In the genomic region with DNA sequence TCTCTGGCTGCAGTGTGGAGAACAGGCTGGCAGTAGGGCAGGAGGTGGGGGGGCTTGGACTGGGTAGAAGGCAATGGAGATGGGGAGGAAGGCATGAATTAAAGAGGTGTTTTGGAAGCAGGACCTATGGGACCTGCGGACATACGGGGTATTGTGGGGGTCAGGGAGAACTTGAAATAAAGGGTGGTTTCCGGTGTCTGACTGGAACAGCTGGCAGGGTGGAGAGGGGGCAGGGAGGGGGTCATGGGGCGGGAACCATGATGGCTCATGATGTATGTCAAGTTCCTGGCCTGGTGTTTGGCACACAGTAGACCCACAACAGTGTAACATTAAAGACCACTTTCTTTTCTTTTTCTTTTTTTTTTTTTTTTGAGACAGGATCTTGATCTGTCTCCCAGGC, we compare ENCODE assay signal across 16 cellular contexts. TPM values are rescaled to one million over a fixed set of nuclear protein-coding genes. Genes with fewer than 3 reads are reported as not detected.
DNase-seq lines count a peak whose midpoint lies in the region; ATAC-seq and TF ChIP-seq lines count a peak whose summit lies in the region.
"Had no signal": no experiment of that assay in that cellular context is flagged by ENCODE, and none has a peak within 500 bp of the region (broad histone marks: within the 10 kb centered on the region; RNA-seq: fewer than 3 reads in every experiment).

No MANE protein-coding gene starts in this region.

- no peaks in the 10 kb centered on the region for H3K27me3 ChIP-seq in BLaER1 treated with 17β-estradiol and CSF1 and Interleukin-3, amounts not matched to agents 10 nM and 100 nM
- no peaks in the 10 kb centered on the region for H3K27me3 ChIP-seq in right lobe of liver
- H3K27me3 ChIP-seq: BE2C had no signal

- H3K9ac ChIP-seq in BLaER1 treated with 17β-estradiol and CSF1 and Interleukin-3, amounts not matched to agents 10 nM and 100 nM = no peak overlapping the region
- H3K9ac ChIP-seq: GM23248 had no signal

- H3K4me1 Mint-ChIP-seq in WTC11 = peaks cover 67% of the 10 kb centered on the region
- peaks cover 23% of the 10 kb centered on the region for H3K4me1 Mint-ChIP-seq in activated T-cell treated with anti-CD3 and anti-CD28 coated beads, Interleukin-2, amount 50 U/mL, for 72 hours (ENCODE audit: low read depth)

- no peaks in the 10 kb centered on the region for H3K9me3 ChIP-seq in BLaER1 treated with 17β-estradiol and CSF1 and Interleukin-3, amounts not matched to agents 10 nM and 100 nM (replicated peaks in 1 of 11)
- no peaks in the 10 kb centered on the region for H3K9me3 ChIP-seq in right lobe of liver
- H3K9me3 ChIP-seq: BE2C had no signal

- H3K36me3 ChIP-seq in BLaER1 treated with 17β-estradiol and CSF1 and Interleukin-3, amounts not matched to agents 10 nM and 100 nM = no peaks in the 10 kb centered on the region; a peak in 1 of 22 replicates
- no peaks in the 10 kb centered on the region for H3K36me3 ChIP-seq in right lobe of liver
- H3K36me3 ChIP-seq: BE2C had no signal

- H3K4me3 ChIP-seq in BLaER1 treated with 17β-estradiol and CSF1 and Interleukin-3, amounts not matched to agents 10 nM and 100 nM = no peak overlapping the region
- H3K4me3 ChIP-seq in right lobe of liver = no peak overlapping the region
- H3K4me3 ChIP-seq: GM12878, GM23248 had no signal

- intact Hi-C loops in right lobe of liver (cut with DNase I) = no loop called here
- intact Hi-C loops in posterior vena cava (cut with DNase I) = no loop called here

- peaks cover 14 to 33% (median 26%) of the 10 kb centered on the region in 10 experiments for H3K4me1 ChIP-seq in BLaER1 treated with 17β-estradiol and CSF1 and Interleukin-3, amounts not matched to agents 10 nM and 100 nM
- peaks cover 0 to 76% (median 27%) of the 10 kb centered on the region in 4 donors for H3K4me1 ChIP-seq in right lobe of liver
- H3K4me1 ChIP-seq: BE2C had no signal

- H3K27ac ChIP-seq in BLaER1 treated with 17β-estradiol and CSF1 and Interleukin-3, amounts not matched to agents 10 nM and 100 nM = no peak overlapping the region
- peak overlapping the region in 2 of 3 donors; percentile 84 to 90 for H3K27ac ChIP-seq in right lobe of liver
- H3K27ac ChIP-seq: GM23248, HL-60 had no signal

- no peak for TF ChIP-seq POLR2A in right lobe of liver (IDR thresholded peaks at IDR 0.05)

- H3K4me3 Mint-ChIP-seq in WTC11 = no peak overlapping the region
- no peak overlapping the region for H3K4me3 Mint-ChIP-seq in activated T-cell treated with anti-CD3 and anti-CD28 coated beads, Interleukin-2, amount 50 U/mL, for 72 hours
- H3K4me3 Mint-ChIP-seq: CD8-positive, alpha-beta memory T cell had no signal

- POLR2A ChIA-PET in WTC11 (lab: Charles Lee) = no interaction called here

- WGBS in right lobe of liver (ENCODE audit: insufficient coverage, low coverage, low lambda C conversion rate, missing lambda C conversion rate) = 81% methylated on average over 4 of the region's 4 CpGs

- H3K4me2 ChIP-seq in BLaER1 treated with 17β-estradiol and CSF1 and Interleukin-3, amounts not matched to agents 10 nM and 100 nM = peak overlapping the region in 6 of 11 experiments; percentile 24 to 49 (median 28); a peak in 6 of 22 replicates

- DNase-seq in LHCN-M2 (ENCODE audit: low read depth) = peak; percentile 34
- DNase-seq in WTC11 (ENCODE audit: low spot score) = no peak
- no peak for DNase-seq in right lobe of liver
- DNase-seq in posterior vena cava (ENCODE audit: low spot score) = no peak
- no peak for DNase-seq in activated naive CD4-positive, alpha-beta T cell treated with anti-CD3 and anti-CD28 coated beads, Interleukin-2, amount 50 U/mL, for 16 hours
- no peak for DNase-seq in activated T-cell treated with anti-CD3 and anti-CD28 coated beads, Interleukin-2, amount 50 U/mL, for 72 hours
- DNase-seq: BE2C; CD8-positive, alpha-beta memory T cell; DMS79; GM23248; H9; IMR-90; KBM-7 had no signal

- no peak for TF ChIP-seq CTCF in WTC11 (IDR thresholded peaks at IDR 0.05)
- no peak for TF ChIP-seq CTCF in right lobe of liver (IDR thresholded peaks at IDR 0.05)

- CTCF ChIA-PET in WTC11 (lab: Charles Lee) = interaction anchor here (0.6 kb wide), 1 partner anchor 63 kb away, joined by 3 read pairs; no protein-coding TSS in a partner anchor

- H3K27me3 Mint-ChIP-seq in WTC11 (ENCODE audit: low read depth) = no peaks in the 10 kb centered on the region
- no peaks in the 10 kb centered on the region for H3K27me3 Mint-ChIP-seq in activated T-cell treated with anti-CD3 and anti-CD28 coated beads, Interleukin-2, amount 50 U/mL, for 72 hours (ENCODE audit: low read depth)
- H3K27me3 Mint-ChIP-seq: CD8-positive, alpha-beta memory T cell had no signal

- peak overlapping the region; percentile 74; the same call in 1 of the 2 replicates for H3K27ac Mint-ChIP-seq in WTC11
- no peak overlapping the region for H3K27ac Mint-ChIP-seq in activated T-cell treated with anti-CD3 and anti-CD28 coated beads, Interleukin-2, amount 50 U/mL, for 72 hours

- peaks cover 0 to 24% (median 0%) of the 10 kb centered on the region in 11 experiments; a peak in 5 of 22 replicates for H4K20me1 ChIP-seq in BLaER1 treated with 17β-estradiol and CSF1 and Interleukin-3, amounts not matched to agents 10 nM and 100 nM

- 0 out of 2 replicates have a peak, but pooled peaks cover 2% of the 10 kb centered on the region for H3K36me3 Mint-ChIP-seq in WTC11
- no peaks in the 10 kb centered on the region for H3K36me3 Mint-ChIP-seq in activated T-cell treated with anti-CD3 and anti-CD28 coated beads, Interleukin-2, amount 50 U/mL, for 72 hours (ENCODE audit: insufficient read depth in 2 of 2)

- ATAC-seq in WTC11 (no peak), right lobe of liver (no peak)
- no peak for ATAC-seq in activated T-cell treated with anti-CD3 and anti-CD28 coated beads, Interleukin-2, amount 50 U/mL, for 72 hours (replicated peaks in 1 of 2)
- ATAC-seq: GM12878 had no signal

- H3K9me3 Mint-ChIP-seq in WTC11 = no peaks in the 10 kb centered on the region
- H3K9me3 Mint-ChIP-seq in activated T-cell treated with anti-CD3 and anti-CD28 coated beads, Interleukin-2, amount 50 U/mL, for 72 hours = no peaks in the 10 kb centered on the region
- H3K9me3 Mint-ChIP-seq: CD8-positive, alpha-beta memory T cell; H9 had no signal

TF ChIP-seq in WTC11, 78 proteins besides CTCF, POLR2A, EP300 and RAD21 (continues in another document):
- TF ChIP-seq PRDM15 (CRISPR knock-in tag; IDR thresholded peaks at IDR 0.05) (no peak), ESRRA (CRISPR knock-in tag; IDR thresholded peaks at IDR 0.05; ENCODE audit: borderline replicate concordance) (no peak), IRF2 (CRISPR knock-in tag; IDR thresholded peaks at IDR 0.05; ENCODE audit: borderline replicate concordance, low read depth) (no peak), ZNF317 (CRISPR knock-in tag; IDR thresholded peaks at IDR 0.05; ENCODE audit: borderline replicate concordance, low read depth) (no peak), ZNF671 (CRISPR knock-in tag; IDR thresholded peaks at IDR 0.05) (no peak), SOX15 (CRISPR knock-in tag; IDR thresholded peaks at IDR 0.05) (no peak), OVOL2 (CRISPR knock-in tag; IDR thresholded peaks at IDR 0.05; ENCODE audit: borderline replicate concordance) (no peak), USF1 (CRISPR knock-in tag; IDR thresholded peaks at IDR 0.05) (no peak)

RNA-seq across cellular contexts. Expression of gene LHPP, which starts 5.5 kb away (rescaled TPM):
- total RNA-seq in LHCN-M2 (2014; rRNA removed) (11.9 and 13.2 TPM in 2 replicates), WTC11 (2021) (33.2 to 42.4 TPM (median 41.1 TPM) in 3 replicates), right lobe of liver (10 to 100 TPM; 19.3 to 56.3 (median 36.3) TPM), posterior vena cava (10 to 100 TPM; 11.9 to 13.0 TPM)
- 21.3 TPM for polyA plus RNA-seq in LHCN-M2 (2012)
- total RNA-seq in activated T-cell treated with anti-CD3 and anti-CD28 coated beads, Interleukin-2, amount 50 U/mL, for 72 hours = 10 to 100 TPM in 1 of 2 donors, 1 to 10 TPM in 1; 8.7 to 13.5 TPM

RNA-seq across cellular contexts. Expression of gene NKX1-2, which starts 17.3 kb away (rescaled TPM):
- total RNA-seq in LHCN-M2 (2014; rRNA removed) = not detected in 2 replicates
- not detected for polyA plus RNA-seq in LHCN-M2 (2012)
- 30.8 to 57.7 TPM (median 31.0 TPM) in 3 replicates for total RNA-seq in WTC11 (2021)
- not detected for total RNA-seq in right lobe of liver
- total RNA-seq in posterior vena cava = not detected
- not detected for total RNA-seq in activated T-cell treated with anti-CD3 and anti-CD28 coated beads, Interleukin-2, amount 50 U/mL, for 72 hours
- total RNA-seq: CD8-positive, alpha-beta memory T cell; GM12878; GM23248; IMR-90 had no signal
- polyA plus RNA-seq: CD8-positive, alpha-beta memory T cell; GM12878; GM23248; IMR-90 had no signal

RNA-seq across cellular contexts. Expression of gene OAT, which starts 48.4 kb away (rescaled TPM):
- total RNA-seq in LHCN-M2 (2014; rRNA removed) (150 and 157 TPM in 2 replicates), WTC11 (2021) (96.1 to 117 TPM (median 97.4 TPM) in 3 replicates), right lobe of liver (10 to 100 TPM in 4 of 6 experiments, 1 to 10 TPM in 2; 5.2 to 43.8 (median 20.1) TPM), posterior vena cava (100 to 1,000 TPM in 1 of 2 donors, 10 to 100 TPM in 1; 89.5 to 113 TPM)
- 74.8 TPM for polyA plus RNA-seq in LHCN-M2 (2012)
- 10 to 100 TPM; 29.5 to 34.3 TPM for total RNA-seq in activated T-cell treated with anti-CD3 and anti-CD28 coated beads, Interleukin-2, amount 50 U/mL, for 72 hours

Comparison
In these comparisons a context has a peak if more than half of its experiments do, and no peak if none do; other contexts are left out.
1. H3K27ac ChIP-seq: peak in right lobe of liver (2 of 3); none in BLaER1 treated with 17β-estradiol and CSF1 and Interleukin-3, amounts not matched to agents 10 nM and 100 nM (0 of 11).
2. RNA of gene NKX1-2, which starts 17.3 kb away (total RNA-seq): 30.8 to 57.7 TPM in WTC11; not detected in activated T-cell treated with anti-CD3 and anti-CD28 coated beads, Interleukin-2, amount 50 U/mL, for 72 hours, not detected in LHCN-M2, not detected in right lobe of liver and not detected in posterior vena cava; every median in the first group is over 10 times any median in the second.